ENCODE assay signal across 1 cellular context in genomic region chr11:118010738-118011461, GRCh38.
TF ChIP-seq lines count a peak whose summit lies in the region.

No MANE protein-coding gene starts in this region.

TF ChIP-seq in K562, 482 proteins besides CTCF, POLR2A, EP300 and RAD21 (continued from another document):
- TF ChIP-seq MLLT1 (IDR thresholded peaks at IDR 0.05) (0 out of 4 replicates have a peak, but pooled peaks of 1 of the 2 experiments have one; percentile 16), SETDB1 (IDR thresholded peaks at IDR 0.05; ENCODE audit: low read length) (no peak), ZNF764 (CRISPR knock-in tag; IDR thresholded peaks at IDR 0.05; ENCODE audit: low read depth) (no peak), KAT2B (IDR thresholded peaks at IDR 0.05; ENCODE audit: low read depth, low read length) (no peak), RBM25 (IDR thresholded peaks at IDR 0.05; ENCODE audit: low read depth, low read length, severe bottlenecking) (no peak), DIDO1 (tag; IDR thresholded peaks at IDR 0.05; ENCODE audit: low read depth) (no peak), POLR2H (tag; IDR thresholded peaks at IDR 0.05; ENCODE audit: low read depth) (no peak), TRIM28 (IDR thresholded peaks at IDR 0.05) (no peak), L3MBTL2 (IDR thresholded peaks at IDR 0.05) (peak; percentile 31; the same call in 1 of the 2 replicates), SPI1 (IDR thresholded peaks at IDR 0.05; ENCODE audit: borderline replicate concordance, low read depth, low read length) (peak; percentile 99), ZNF639 (CRISPR knock-in tag; conservative IDR thresholded peaks at IDR 0.05 in 1 of 2, IDR thresholded peaks at IDR 0.05 in 1 of 2) (0 out of 4 replicates have a peak, but pooled peaks of 1 of the 2 experiments have one; percentile 44), RCOR1 (IDR thresholded peaks at IDR 0.05; ENCODE audit: borderline replicate concordance in 1 of 2, low read depth in 2 of 2, low read length in 2 of 2) (peak in 1 of 2 experiments; percentile 23; a peak in 1 of 4 replicates), PHTF2 (CRISPR knock-in tag; IDR thresholded peaks at IDR 0.05) (no peak), TAL1 (IDR thresholded peaks at IDR 0.05) (no peak), ZSCAN29 (IDR thresholded peaks at IDR 0.05) (no peak), LEF1 (IDR thresholded peaks at IDR 0.05) (no peak), HMG20A (CRISPR knock-in tag; conservative IDR thresholded peaks at IDR 0.05) (no peak), GTF2E2 (tag; IDR thresholded peaks at IDR 0.05) (no peak), POLR3G (IDR thresholded peaks at IDR 0.05; ENCODE audit: extremely low read depth, insufficient read length, insufficient replicate concordance) (no peak), ZBTB11 (CRISPR knock-in tag; IDR thresholded peaks at IDR 0.05) (peak in 1 of 3 experiments; percentile 17; a peak in 1 of 6 replicates), NONO (IDR thresholded peaks at IDR 0.05; ENCODE audit: low read depth in 2 of 2, low read length in 1 of 2) (no peak), STAT6 (CRISPR knock-in tag; IDR thresholded peaks at IDR 0.05) (no peak), ZNF263 (CRISPR knock-in tag; IDR thresholded peaks at IDR 0.05; ENCODE audit: borderline replicate concordance) (peak; percentile 90), DPF2 (IDR thresholded peaks at IDR 0.05) (peak; percentile 25; the same call in 1 of the 2 replicates), PCBP1 (IDR thresholded peaks at IDR 0.05; ENCODE audit: low read depth, low read length, poor library complexity, severe bottlenecking) (no peak), NEUROD1 (IDR thresholded peaks at IDR 0.05; ENCODE audit: borderline replicate concordance, low read depth, low read length, partially characterized antibody) (peak; percentile 43), MCM2 (IDR thresholded peaks at IDR 0.05; ENCODE audit: low read depth) (no peak), ZZZ3 (IDR thresholded peaks at IDR 0.05) (no peak), BCL6 (CRISPR knock-in tag; IDR thresholded peaks at IDR 0.05) (no peak), USF2 (CRISPR knock-in tag; IDR thresholded peaks at IDR 0.05) (no peak), DLX4 (CRISPR knock-in tag; IDR thresholded peaks at IDR 0.05) (no peak), ZNF592 (IDR thresholded peaks at IDR 0.05) (peak; percentile 44; the same call in 1 of the 2 replicates), BRD4 (IDR thresholded peaks at IDR 0.05) (0 out of 2 replicates have a peak, but pooled peaks have one; percentile 25), FOXJ3 (CRISPR knock-in tag; IDR thresholded peaks at IDR 0.05) (no peak), ZBTB33 (CRISPR knock-in tag; IDR thresholded peaks at IDR 0.05) (peak; percentile 77; the same call in 1 of the 2 replicates), NRF1 (conservative IDR thresholded peaks at IDR 0.05 in 1 of 2, IDR thresholded peaks at IDR 0.05 in 1 of 2) (peak; percentile 41 to 61; a peak in 2 of 4 replicates), RBBP5 (IDR thresholded peaks at IDR 0.05; ENCODE audit: borderline replicate concordance, insufficient read depth, low read length, poor library complexity, severe bottlenecking) (peak; percentile 41), TEAD4 (IDR thresholded peaks at IDR 0.05; ENCODE audit: low read length) (no peak), TEAD4 (CRISPR knock-in tag; IDR thresholded peaks at IDR 0.05; ENCODE audit: borderline replicate concordance) (no peak), NBN (IDR thresholded peaks at IDR 0.05; ENCODE audit: low read depth) (no peak), JUND (IDR thresholded peaks at IDR 0.05; ENCODE audit: borderline replicate concordance, low read depth, low read length) (peak; percentile 64; the same call in 1 of the 2 replicates), JUND (tag; IDR thresholded peaks at IDR 0.05; ENCODE audit: borderline replicate concordance, low read depth, low read length) (no peak; the same call in 2 of the 3 replicates), IRF9 (tag; IDR thresholded peaks at IDR 0.05) (no peak)
TF ChIP-seq in K562: peak in this region for 39.
